In the genomic region with DNA sequence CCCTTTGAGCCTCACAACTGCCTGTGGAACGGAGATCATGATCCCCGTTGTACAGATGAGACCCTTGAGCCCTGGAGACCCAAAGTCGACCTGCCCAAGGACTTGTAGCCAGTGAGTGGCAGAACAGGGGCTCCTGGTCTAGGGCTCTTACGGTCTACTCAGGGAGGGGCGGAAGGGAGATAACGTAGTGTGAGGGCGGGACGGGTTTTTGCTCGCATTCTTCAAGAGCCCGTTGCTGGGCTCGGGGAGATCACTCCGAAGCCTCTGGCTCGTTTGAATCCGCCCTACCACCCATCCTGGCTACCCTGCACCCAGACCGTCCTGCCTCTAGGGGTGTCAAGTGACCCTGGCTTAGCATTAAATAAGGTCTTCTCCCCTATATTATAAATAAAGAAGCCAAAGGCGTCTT, we compare ENCODE assay signal across 8 cellular contexts. TPM values are rescaled to one million over a fixed set of nuclear protein-coding genes. Genes with fewer than 3 reads are reported as not detected.
DNase-seq lines count a peak whose midpoint lies in the region; ATAC-seq, FAIRE-seq and TF ChIP-seq lines count a peak whose summit lies in the region.

No MANE protein-coding gene starts in this region.

- TF ChIP-seq CTCF in LNCaP clone FGC (IDR thresholded peaks at IDR 0.05; ENCODE audit: control insufficient read depth, extremely low read depth, insufficient read depth) (no peak), H1 (IDR thresholded peaks at IDR 0.05; ENCODE audit: control extremely low read depth in 1 of 3, insufficient read depth in 1 of 3, low read depth in 1 of 3, low read length in 3 of 3) (no peak)

- no peak overlapping the region for H3K18ac ChIP-seq in H1 (ENCODE audit: extremely low read depth, low read length)

- H4K5ac ChIP-seq in H1 (ENCODE audit: insufficient read length, low read depth, low read length): no peak overlapping the region

- H3K14ac ChIP-seq in H1 (ENCODE audit: insufficient read length): no peak overlapping the region

- no peaks in the 10 kb centered on the region for H3K9me3 ChIP-seq in H1 (ENCODE audit: insufficient read depth in 2 of 2, low read depth in 1 of 2, low read length in 1 of 2)

- H3K79me1 ChIP-seq in H1 (ENCODE audit: low read depth, low read length): no peaks in the 10 kb centered on the region; the same call in 1 of the 2 replicates

- peak overlapping the region; percentile 87; the same call in 1 of the 2 replicates for H4K8ac ChIP-seq in H1 (ENCODE audit: extremely low read depth, insufficient read depth, low read length)

- no peak overlapping the region for H2BK5ac ChIP-seq in H1 (ENCODE audit: low read depth, low read length)

- H3K23me2 ChIP-seq in H1 (ENCODE audit: low read depth, low read length): peaks cover 2% of the 10 kb centered on the region; the same call in 1 of the 2 replicates

- peaks cover 0 to 17% (median 8%) of the 10 kb centered on the region in 4 experiments; a peak in 5 of 7 replicates for H3K4me1 ChIP-seq in H1 (replicated peaks in 1 of 4; ENCODE audit: control insufficient read depth in 3 of 4, insufficient read depth in 4 of 4, low read length in 3 of 4)

- no peak for FAIRE-seq in H1 (lab: Jason Lieb, UNC)

- no peak overlapping the region for H2AK5ac ChIP-seq in H1 (ENCODE audit: low read depth, low read length)

- H2AFZ ChIP-seq in H1 (ENCODE audit: low read length): 0 out of 2 replicates have a peak overlapping the region, but pooled peaks have one; percentile 66

- CTCF ChIA-PET in H1 (lab: Charles Lee; ENCODE audit: partially characterized antibody): interaction anchor here (0.6 kb wide), 1 partner anchor 82 kb away, joined by 3 read pairs; no protein-coding TSS in a partner anchor

- ATAC-seq in GM21737 (IDR thresholded peaks at IDR 0.05; ENCODE audit: unreplicated experiment): peak; percentile 13
- ATAC-seq in GM18519 (IDR thresholded peaks at IDR 0.05; ENCODE audit: low FRiP score, unreplicated experiment): no peak

- H3K27ac ChIP-seq in H1 (ENCODE audit: low read depth, low read length): 0 out of 2 replicates have a peak overlapping the region, but pooled peaks have one; percentile 24

- H3K23ac ChIP-seq in H1 (ENCODE audit: insufficient read length): no peak overlapping the region

- no peak overlapping the region for H2BK120ac ChIP-seq in H1 (replicated peaks; ENCODE audit: low read depth, low read length)

- TF ChIP-seq EP300 in H1 (IDR thresholded peaks at IDR 0.05; ENCODE audit: borderline replicate concordance in 1 of 2, low read depth in 2 of 2, low read length in 2 of 2): no peak

- peaks cover 2 to 7% of the 10 kb centered on the region in 2 experiments for H4K20me1 ChIP-seq in H1 (replicated peaks in 1 of 2; ENCODE audit: control insufficient read depth in 1 of 2, insufficient read depth in 2 of 2, low read length in 2 of 2)

- POLR2A ChIA-PET in H1 (lab: Charles Lee; ENCODE audit: partially characterized antibody): interaction anchor here (2.2 kb wide), 1 partner anchor 14 kb away, joined by 17 read pairs; no protein-coding TSS in a partner anchor

- TF ChIP-seq RAD21 in H1 (IDR thresholded peaks at IDR 0.05 in 1 of 2, conservative IDR thresholded peaks at IDR 0.05 in 1 of 2; ENCODE audit: low read depth in 2 of 2, low read length in 2 of 2): no peak

- H4K91ac ChIP-seq in H1 (replicated peaks; ENCODE audit: insufficient read length, low read length): no peak overlapping the region

- DNase-seq in Daoy (ENCODE audit: low read depth): peak; percentile 56
- DNase-seq in LNCaP clone FGC (ENCODE audit: low read depth): no peak
- peak; percentile 52 for DNase-seq in activated CD4-positive, CD25-positive, alpha-beta regulatory T cell treated with anti-CD3 and anti-CD28 coated beads, Interleukin-2, amount 50 U/mL, for 72 hours
- DNase-seq in H1 (ENCODE audit: low read depth in 1 of 2, low spot score in 2 of 2): no peak
- DNase-seq in mesenteric fat pad (ENCODE audit: low spot score): peak; percentile 80
- peak in 5 of 6 experiments; percentile 21 to 69 (median 45) for DNase-seq in stimulated activated naive CD4-positive, alpha-beta T cell (lab: John Stamatoyannopoulos, UW)

- no peaks in the 10 kb centered on the region for H3K36me3 ChIP-seq in H1 (ENCODE audit: control insufficient read depth in 2 of 4, insufficient read depth in 4 of 4, low read length in 3 of 4)

- no peak overlapping the region for H3K56ac ChIP-seq in H1 (replicated peaks; ENCODE audit: insufficient read length, low read depth, low read length)

- H3K9ac ChIP-seq in H1 (replicated peaks in 1 of 4; ENCODE audit: extremely low read depth in 1 of 4, low read depth in 3 of 4, low read length in 3 of 4): peak overlapping the region; percentile 46 to 89 (median 78); a peak in 6 of 7 replicates

- H2BK12ac ChIP-seq in H1 (ENCODE audit: low read depth, low read length): no peak overlapping the region

- H3K4me3 ChIP-seq in LNCaP clone FGC (ENCODE audit: low read depth, low read length) (peak overlapping the region; percentile 97), H1 (ENCODE audit: extremely low read depth in 1 of 4, insufficient read depth in 2 of 4, low read depth in 3 of 4, low read length in 4 of 4) (peak overlapping the region; percentile 58 to 90 (median 82))

- H2BK20ac ChIP-seq in H1 (ENCODE audit: low read length): no peak overlapping the region

- H3K4ac ChIP-seq in H1 (replicated peaks; ENCODE audit: insufficient read length, low read depth, low read length): no peak overlapping the region

- 0 out of 4 replicates have a peak, but pooled peaks cover 0 to 5% of the 10 kb centered on the region in 2 experiments for H3K79me2 ChIP-seq in H1 (ENCODE audit: control insufficient read depth in 1 of 2, insufficient read depth in 2 of 2, low read length in 2 of 2)

- no peak overlapping the region for H2BK15ac ChIP-seq in H1 (ENCODE audit: low read length)

- WGBS in H1 (ENCODE audit: extremely low coverage in 1 of 2, insufficient coverage in 1 of 2, insufficient read length in 1 of 2, insufficient replicate concordance in 2 of 2, low coverage in 1 of 2, low lambda C conversion rate in 2 of 2, missing lambda C conversion rate in 1 of 2), 2 experiments: 5% methylated on average over 16 of the region's 16 CpGs; no CpG with 5 or more reads in 1 of the 2 experiments

- TF ChIP-seq POLR2A in H1 (IDR thresholded peaks at IDR 0.05; ENCODE audit: control extremely low read depth in 1 of 2, low read depth in 2 of 2, low read length in 2 of 2): no peak

- peaks cover 5 to 25% (median 12%) of the 10 kb centered on the region in 4 experiments; a peak in 6 of 7 replicates for H3K27me3 ChIP-seq in H1 (replicated peaks in 1 of 4; ENCODE audit: control insufficient read depth in 3 of 4, extremely low read depth in 1 of 4, insufficient read depth in 3 of 4, low read length in 3 of 4)

- H3K4me2 ChIP-seq in H1 (ENCODE audit: insufficient read depth in 1 of 2, low read depth in 2 of 2, low read length in 2 of 2): peak overlapping the region; percentile 77 to 97

RNA-seq across cellular contexts. Expression of gene CRY2, which starts 0.6 kb away (rescaled TPM):
- total RNA-seq in Daoy (2014; rRNA removed; shearing (Covaris generic)): 5.3 and 14.7 TPM in 2 replicates
- total RNA-seq in H1 (2021; fragmentation: NEBNext Ultra II Directional; extraction: Animal tissue kit (Norgen Biotek cat#: 25700)): 9.4 and 10.9 TPM in 2 replicates
- polyA plus RNA-seq in H1 (2011; rRNA removed): 8.0 and 11.8 TPM in 2 replicates
- 10.0 TPM for polyA plus RNA-seq in H1 (2011; cell fraction: cytosol; rRNA removed)
- 19.9 TPM for polyA plus RNA-seq in H1 (2011; cell fraction: nucleus; rRNA removed)
- polyA plus RNA-seq in H1 (2012, experiment 1 of 2): 5.0 to 9.9 TPM (median 8.3 TPM) in 4 replicates
- polyA plus RNA-seq in H1 (2012, experiment 2 of 2): 7.8 TPM
- 5.3 TPM for polyA plus RNA-seq in H1 (2013, experiment 1 of 2)
- 4.6 TPM for polyA plus RNA-seq in H1 (2013, experiment 2 of 2)
- polyA minus RNA-seq in H1 (2011; rRNA and poly(A)+ RNA removed): 18.3 and 20.7 TPM in 2 replicates
- polyA minus RNA-seq in H1 (2011; cell fraction: cytosol; rRNA and poly(A)+ RNA removed): 10.3 TPM
- 17.2 TPM for polyA minus RNA-seq in H1 (2011; cell fraction: nucleus; rRNA and poly(A)+ RNA removed)
- 69.9 TPM for total RNA-seq in mesenteric fat pad

RNA-seq across cellular contexts. Expression of gene MAPK8IP1, which starts 37.5 kb away (rescaled TPM):
- total RNA-seq in Daoy (2014; rRNA removed; shearing (Covaris generic)): 6.6 and 8.5 TPM in 2 replicates
- total RNA-seq in H1 (2021; fragmentation: NEBNext Ultra II Directional; extraction: Animal tissue kit (Norgen Biotek cat#: 25700)): 40.1 and 41.7 TPM in 2 replicates
- polyA plus RNA-seq in H1 (2011; rRNA removed): 32.4 and 62.2 TPM in 2 replicates
- polyA plus RNA-seq in H1 (2011; cell fraction: cytosol; rRNA removed): 34.1 TPM
- polyA plus RNA-seq in H1 (2011; cell fraction: nucleus; rRNA removed): 60.7 TPM
- polyA plus RNA-seq in H1 (2012, experiment 1 of 2): 22.2 to 33.3 TPM (median 31.5 TPM) in 4 replicates
- polyA plus RNA-seq in H1 (2012, experiment 2 of 2): 33.0 TPM
- polyA plus RNA-seq in H1 (2013, experiment 1 of 2): 21.4 TPM
- polyA plus RNA-seq in H1 (2013, experiment 2 of 2): 18.9 TPM
- 15.4 and 21.4 TPM in 2 replicates for polyA minus RNA-seq in H1 (2011; rRNA and poly(A)+ RNA removed)
- polyA minus RNA-seq in H1 (2011; cell fraction: cytosol; rRNA and poly(A)+ RNA removed): 35.9 TPM
- 19.7 TPM for polyA minus RNA-seq in H1 (2011; cell fraction: nucleus; rRNA and poly(A)+ RNA removed)
- total RNA-seq in mesenteric fat pad: 4.2 TPM

RNA-seq across cellular contexts. Expression of gene SLC35C1, which starts 43.0 kb away (rescaled TPM):
- 3.2 and 3.5 TPM in 2 replicates for total RNA-seq in Daoy (2014; rRNA removed; shearing (Covaris generic))
- total RNA-seq in H1 (2021; fragmentation: NEBNext Ultra II Directional; extraction: Animal tissue kit (Norgen Biotek cat#: 25700)): 10.6 and 11.2 TPM in 2 replicates
- polyA plus RNA-seq in H1 (2011; rRNA removed): 4.6 and 9.5 TPM in 2 replicates
- 3.9 TPM for polyA plus RNA-seq in H1 (2011; cell fraction: cytosol; rRNA removed)
- polyA plus RNA-seq in H1 (2011; cell fraction: nucleus; rRNA removed): 7.5 TPM
- polyA plus RNA-seq in H1 (2012, experiment 1 of 2): 7.6 to 13.4 TPM (median 11.0 TPM) in 4 replicates
- 12.3 TPM for polyA plus RNA-seq in H1 (2012, experiment 2 of 2)
- 9.2 TPM for polyA plus RNA-seq in H1 (2013, experiment 1 of 2)
- polyA plus RNA-seq in H1 (2013, experiment 2 of 2): 10.8 TPM
- 4.5 and 5.6 TPM in 2 replicates for polyA minus RNA-seq in H1 (2011; rRNA and poly(A)+ RNA removed)
- polyA minus RNA-seq in H1 (2011; cell fraction: cytosol; rRNA and poly(A)+ RNA removed): 14.2 TPM
- polyA minus RNA-seq in H1 (2011; cell fraction: nucleus; rRNA and poly(A)+ RNA removed): 10.0 TPM
- total RNA-seq in mesenteric fat pad: 81.0 TPM

RNA-seq across cellular contexts. Expression of gene FREY1, which starts 59.2 kb away (rescaled TPM):
- 0.23 and 0.39 TPM in 2 replicates for total RNA-seq in Daoy (2014; rRNA removed; shearing (Covaris generic))
- total RNA-seq in H1 (2021; fragmentation: NEBNext Ultra II Directional; extraction: Animal tissue kit (Norgen Biotek cat#: 25700)): 1.1 TPM in 1 of 2 replicates, not detected in the other
- polyA plus RNA-seq in H1 (2011; rRNA removed): 0.32 and 1.3 TPM in 2 replicates
- not detected for polyA plus RNA-seq in H1 (2011; cell fraction: cytosol; rRNA removed)
- polyA plus RNA-seq in H1 (2011; cell fraction: nucleus; rRNA removed): 1.7 TPM
- 0.41 to 0.69 TPM (median 0.44 TPM) in 3 of 4 replicates, not detected in the other for polyA plus RNA-seq in H1 (2012, experiment 1 of 2)
- 0.55 TPM for polyA plus RNA-seq in H1 (2012, experiment 2 of 2)
- 0.24 TPM for polyA plus RNA-seq in H1 (2013, experiment 1 of 2)
- 0.28 TPM for polyA plus RNA-seq in H1 (2013, experiment 2 of 2)
- polyA minus RNA-seq in H1 (2011; rRNA and poly(A)+ RNA removed): 0.71 and 1.2 TPM in 2 replicates
- polyA minus RNA-seq in H1 (2011; cell fraction: cytosol; rRNA and poly(A)+ RNA removed): not detected
- polyA minus RNA-seq in H1 (2011; cell fraction: nucleus; rRNA and poly(A)+ RNA removed): 5.4 TPM
- 1.4 TPM for total RNA-seq in mesenteric fat pad

Comparison
In these comparisons a context has a peak if more than half of its experiments do, and no peak if none do; other contexts are left out.
1. DNase-seq: peak in Daoy (single experiment), activated CD4-positive, CD25-positive, alpha-beta regulatory T cell treated with anti-CD3 and anti-CD28 coated beads, Interleukin-2, amount 50 U/mL, for 72 hours (single experiment), mesenteric fat pad (single experiment) and stimulated activated naive CD4-positive, alpha-beta T cell (5 of 6); none in LNCaP clone FGC (single experiment) and H1 (0 of 2).